9 cellular contexts compared by ENCODE assay signal in genomic region chr4:25767877-25768475, GRCh38.
DNase-seq lines count a peak whose midpoint lies in the region; FAIRE-seq and TF ChIP-seq lines count a peak whose summit lies in the region.
"Had no signal": no experiment of that assay in that cellular context is flagged by ENCODE, and none has a peak within 500 bp of the region (broad histone marks: within the 10 kb centered on the region; RNA-seq: fewer than 3 reads in every experiment).

No MANE protein-coding gene starts in this region.

- H3K79me1 ChIP-seq in neuronal stem cell (ENCODE audit: low read depth, low read length): no peaks in the 10 kb centered on the region

- no peaks in the 10 kb centered on the region for H3K9me3 ChIP-seq in neuronal stem cell (replicated peaks in 1 of 2; ENCODE audit: control insufficient read depth in 2 of 2, insufficient read depth in 1 of 2, low read depth in 1 of 2, low read length in 2 of 2)

- peaks cover 35% of the 10 kb centered on the region for H3K36me3 Mint-ChIP-seq in activated T-helper 2 cell treated with anti-CD3 and anti-CD28 coated beads, Interferon-gamma antibody, Interleukin-2, Interleukin-4, amounts not matched to agents 10 μg/mL and 5 μg/mL and 100 μg/mL, durations not matched to agents 14 hours and 24 hours and 36 hours (ENCODE audit: low read depth)

- no CpG with 5 or more reads among the region's 5 CpGs for WGBS in neuronal stem cell (ENCODE audit: extremely low coverage in 2 of 2, insufficient read length in 2 of 2, insufficient replicate concordance in 1 of 2), 2 donors

- no peaks in the 10 kb centered on the region for H3K4me1 Mint-ChIP-seq in activated T-helper 2 cell treated with anti-CD3 and anti-CD28 coated beads, Interferon-gamma antibody, Interleukin-2, Interleukin-4, amounts not matched to agents 10 μg/mL and 5 μg/mL and 100 μg/mL, durations not matched to agents 14 hours and 24 hours and 36 hours (ENCODE audit: low read depth)

- H2BK15ac ChIP-seq in neuronal stem cell (ENCODE audit: low read length): no peak overlapping the region

- no peaks in the 10 kb centered on the region for H3K27me3 ChIP-seq in BJ (ENCODE audit: control insufficient read depth, insufficient read depth, low read length)
- H3K27me3 ChIP-seq in neuronal stem cell (ENCODE audit: control insufficient read depth in 3 of 3, insufficient read depth in 3 of 3, low read depth in 1 of 3, low read length in 3 of 3): no peaks in the 10 kb centered on the region

- H3K4me3 ChIP-seq in BJ (ENCODE audit: low read depth, low read length) (no peak overlapping the region), fibroblast of the aortic adventitia (ENCODE audit: low read depth, low read length) (no peak overlapping the region), neuronal stem cell (ENCODE audit: low read length in 2 of 2) (no peak overlapping the region)
- H3K4me3 ChIP-seq: skin epidermis had no signal

- no peak overlapping the region for H2BK12ac ChIP-seq in neuronal stem cell (ENCODE audit: low read length)

- H2AFZ ChIP-seq in neuronal stem cell (ENCODE audit: low read length): no peak overlapping the region

- no peak overlapping the region for H3K23ac ChIP-seq in neuronal stem cell (ENCODE audit: low read depth, low read length, poor library complexity)

- peak; percentile 83 for FAIRE-seq in TTC549 (lab: Jason Lieb, UNC)

- no peak overlapping the region for H2AK5ac ChIP-seq in neuronal stem cell (ENCODE audit: low read depth, low read length)

- CTCF ChIA-PET in BJ (lab: Yijun Ruan, JAX): interaction anchor here (0.6 to 13.8 kb wide), 32 partner anchors 9 to 368 kb away, joined by 3 to 325 read pairs (median 4); partner anchors contain the start of gene SMIM20

- DNase-seq in BJ (ENCODE audit: low read depth) (no peak), GM20000 (ENCODE audit: low spot score) (no peak), NCI-H1694 (lab: John Stamatoyannopoulos, UW) (peak; percentile 47), fibroblast of the aortic adventitia (ENCODE audit: low read depth) (peak; percentile 84), neuronal stem cell (ENCODE audit: low spot score) (peak; percentile 72), T-helper 9 cell (no peak)
- no peak for DNase-seq in activated T-helper 2 cell treated with anti-CD3 and anti-CD28 coated beads, Interferon-gamma antibody, Interleukin-2, Interleukin-4, amounts not matched to agents 10 μg/mL and 5 μg/mL and 100 μg/mL, durations not matched to agents 14 hours and 24 hours and 36 hours (ENCODE audit: low spot score)

- peaks cover 1 to 2% of the 10 kb centered on the region in 2 donors for H3K4me1 ChIP-seq in neuronal stem cell (ENCODE audit: control insufficient read depth in 2 of 2, insufficient read depth in 1 of 2, low read depth in 1 of 2, low read length in 2 of 2)

- no peak overlapping the region for H3K9ac ChIP-seq in neuronal stem cell (ENCODE audit: low read depth, low read length, poor library complexity)

- no peak overlapping the region for H4K91ac ChIP-seq in neuronal stem cell (ENCODE audit: low read depth, low read length, poor library complexity)

- TF ChIP-seq CTCF in BJ (IDR thresholded peaks at IDR 0.05; ENCODE audit: insufficient read depth, low read depth, low read length) (peak; percentile 98), GM20000 (IDR thresholded peaks at IDR 0.05; ENCODE audit: extremely low read depth, missing control alignments) (peak; percentile 28), fibroblast of the aortic adventitia (IDR thresholded peaks at IDR 0.05; ENCODE audit: insufficient read depth, low read length) (peak; percentile 99)

- POLR2A ChIA-PET in BJ (lab: Charles Lee): no interaction called here

- no peak overlapping the region for H2BK120ac ChIP-seq in neuronal stem cell (ENCODE audit: low read depth, low read length)

- H3K4me3 Mint-ChIP-seq in activated T-helper 2 cell treated with anti-CD3 and anti-CD28 coated beads, Interferon-gamma antibody, Interleukin-2, Interleukin-4, amounts not matched to agents 10 μg/mL and 5 μg/mL and 100 μg/mL, durations not matched to agents 14 hours and 24 hours and 36 hours (ENCODE audit: low read depth): no peak overlapping the region

- H3K36me3 ChIP-seq in BJ (ENCODE audit: control insufficient read depth, insufficient read depth, low read length): no peaks in the 10 kb centered on the region
- H3K36me3 ChIP-seq in neuronal stem cell (replicated peaks in 1 of 2; ENCODE audit: control insufficient read depth in 2 of 2, insufficient read depth in 2 of 2, low read length in 2 of 2): no peaks in the 10 kb centered on the region

- H3K4ac ChIP-seq in neuronal stem cell (ENCODE audit: low read length): no peak overlapping the region

- no peaks in the 10 kb centered on the region for H3K9me3 Mint-ChIP-seq in activated T-helper 2 cell treated with anti-CD3 and anti-CD28 coated beads, Interferon-gamma antibody, Interleukin-2, Interleukin-4, amounts not matched to agents 10 μg/mL and 5 μg/mL and 100 μg/mL, durations not matched to agents 14 hours and 24 hours and 36 hours

- intact Hi-C loops in activated T-helper 2 cell treated with anti-CD3 and anti-CD28 coated beads, Interferon-gamma antibody, Interleukin-2, Interleukin-4, amounts not matched to agents 10 μg/mL and 5 μg/mL and 100 μg/mL, durations not matched to agents 14 hours and 24 hours and 36 hours (cut with micrococcal nuclease): loop anchor here (2.0 kb wide), 1 partner anchor 327 kb away; no protein-coding TSS in a partner anchor

- no peak overlapping the region for H3K14ac ChIP-seq in neuronal stem cell (ENCODE audit: low read length)

- H3K27ac ChIP-seq in neuronal stem cell (replicated peaks; ENCODE audit: low read length): no peak overlapping the region
- H3K27ac ChIP-seq: skin epidermis had no signal

- H3K4me2 ChIP-seq in neuronal stem cell (ENCODE audit: insufficient read depth, low read length, poor library complexity, severe bottlenecking): no peak overlapping the region

- H4K8ac ChIP-seq in neuronal stem cell (ENCODE audit: low read depth, low read length): no peak overlapping the region

- H3K18ac ChIP-seq in neuronal stem cell (ENCODE audit: low read length): no peak overlapping the region

- H3K27ac Mint-ChIP-seq in activated T-helper 2 cell treated with anti-CD3 and anti-CD28 coated beads, Interferon-gamma antibody, Interleukin-2, Interleukin-4, amounts not matched to agents 10 μg/mL and 5 μg/mL and 100 μg/mL, durations not matched to agents 14 hours and 24 hours and 36 hours: no peak overlapping the region

- H2BK5ac ChIP-seq in neuronal stem cell (ENCODE audit: low read length): no peak overlapping the region

- no peaks in the 10 kb centered on the region for H3K27me3 Mint-ChIP-seq in activated T-helper 2 cell treated with anti-CD3 and anti-CD28 coated beads, Interferon-gamma antibody, Interleukin-2, Interleukin-4, amounts not matched to agents 10 μg/mL and 5 μg/mL and 100 μg/mL, durations not matched to agents 14 hours and 24 hours and 36 hours (ENCODE audit: low read depth)

Comparison
In these comparisons a context has a peak if more than half of its experiments do, and no peak if none do; other contexts are left out.
1. DNase-seq: peak in NCI-H1694 (single experiment), fibroblast of the aortic adventitia (single experiment) and neuronal stem cell (single experiment); none in BJ (single experiment), GM20000 (single experiment), T-helper 9 cell (single experiment) and activated T-helper 2 cell treated with anti-CD3 and anti-CD28 coated beads, Interferon-gamma antibody, Interleukin-2, Interleukin-4, amounts not matched to agents 10 μg/mL and 5 μg/mL and 100 μg/mL, durations not matched to agents 14 hours and 24 hours and 36 hours (single experiment).
2. CTCF ChIP-seq: peak in every context shown above with its lines; median percentile 99 in fibroblast of the aortic adventitia; 98 in BJ; 28 in GM20000.